9 cellular contexts compared by ENCODE assay signal in the genomic region with DNA sequence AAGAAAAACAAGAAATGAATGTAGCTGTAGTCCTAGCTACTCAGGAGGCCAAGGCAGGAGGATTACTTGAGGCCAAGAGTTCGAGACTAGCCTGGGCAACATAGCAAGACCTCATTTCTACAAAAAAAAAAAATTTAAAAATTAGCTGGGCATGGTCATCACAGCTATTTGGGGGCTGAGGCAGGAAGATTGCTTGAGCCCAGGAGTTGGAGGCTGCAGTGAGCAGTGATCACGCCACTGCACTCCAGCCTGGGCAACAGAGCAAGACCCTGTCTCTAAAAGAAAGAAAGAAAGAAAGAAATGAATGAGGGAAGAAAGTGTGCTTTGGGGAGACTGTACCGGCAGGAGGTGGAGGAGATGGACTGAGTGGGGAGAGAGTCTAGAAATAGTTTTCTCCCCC. TPM values are rescaled to one million over a fixed set of nuclear protein-coding genes. Genes with fewer than 3 reads are reported as not detected.
DNase-seq lines count a peak whose midpoint lies in the region; ATAC-seq and TF ChIP-seq lines count a peak whose summit lies in the region.
"Not testable (repeated sequence)": the region's sequence is repeated elsewhere in the genome, so short reads cannot be mapped to it uniquely, and the experiment has no call there.
"Had no signal": no experiment of that assay in that cellular context is flagged by ENCODE, and none has a peak within 500 bp of the region (broad histone marks: within the 10 kb centered on the region; RNA-seq: fewer than 3 reads in every experiment).

No MANE protein-coding gene starts in this region.

- H3K4me1 ChIP-seq in BLaER1 (peaks cover 43% of the 10 kb centered on the region), Loucy (ENCODE audit: insufficient read depth, low read length, poor library complexity, severe bottlenecking) (peaks cover 22% of the 10 kb centered on the region), ascending aorta (peaks cover 2 to 20% of the 10 kb centered on the region in 2 donors), suprapubic skin (peaks cover 32% of the 10 kb centered on the region)
- not testable (repeated sequence) for H3K4me1 ChIP-seq in right lobe of liver

- peak overlapping the region; percentile 91 for H3K27ac Mint-ChIP-seq in T-helper 2 cell treated with Interferon-gamma antibody and Interleukin-4, amounts not matched to agents 5 μg/mL and 100 μg/mL, for 36 hours
- H3K27ac Mint-ChIP-seq in endothelial cell (ENCODE audit: unreplicated experiment) (peak overlapping the region; percentile 86), osteocyte (ENCODE audit: unreplicated experiment) (peak overlapping the region; percentile 97)

- not testable (repeated sequence) for H3K36me3 ChIP-seq in BLaER1; Loucy (ENCODE audit: insufficient read depth, low read length); ascending aorta; right lobe of liver; suprapubic skin

- H3K9me2 ChIP-seq in Loucy (replicated peaks; ENCODE audit: low read depth, low read length), result not testable (repeated sequence)

- intact Hi-C loops in ascending aorta (cut with DNase I); right lobe of liver (cut with DNase I): not testable (repeated sequence)

- peak overlapping the region; percentile 81 for H3K27ac ChIP-seq in BLaER1
- peak overlapping the region; percentile 66 to 77 for H3K27ac ChIP-seq in ascending aorta
- peak overlapping the region in 2 of 3 donors; percentile 37 to 76 for H3K27ac ChIP-seq in right lobe of liver
- peak overlapping the region; percentile 92 for H3K27ac ChIP-seq in suprapubic skin

- TF ChIP-seq POLR2A in right lobe of liver (IDR thresholded peaks at IDR 0.05); suprapubic skin (IDR thresholded peaks at IDR 0.05): not testable (repeated sequence)

- H3K4me3 ChIP-seq in BLaER1 (peak overlapping the region; percentile 49), suprapubic skin (peak overlapping the region; percentile 28)
- H3K4me3 ChIP-seq in Loucy (ENCODE audit: low read length, poor library complexity, severe bottlenecking); ascending aorta; right lobe of liver: not testable (repeated sequence)

- not testable (repeated sequence) for DNase-seq in T-helper 2 cell treated with Interferon-gamma antibody and Interleukin-4, amounts not matched to agents 5 μg/mL and 100 μg/mL, for 36 hours (ENCODE audit: low spot score); ascending aorta (ENCODE audit: low spot score in 2 of 2); endothelial cell (ENCODE audit: low spot score); right lobe of liver; osteocyte (ENCODE audit: extremely low spot score, unreplicated experiment); suprapubic skin (ENCODE audit: low spot score in 2 of 2)

- not testable (repeated sequence) for TF ChIP-seq CTCF in Loucy (conservative IDR thresholded peaks at IDR 0.05; ENCODE audit: low read length); ascending aorta (IDR thresholded peaks at IDR 0.05); endothelial cell (IDR thresholded peaks at IDR 0.05; ENCODE audit: unreplicated experiment); right lobe of liver (IDR thresholded peaks at IDR 0.05); osteocyte (IDR thresholded peaks at IDR 0.05); suprapubic skin (IDR thresholded peaks at IDR 0.05)

- H3K4me2 ChIP-seq in BLaER1, result peak overlapping the region; percentile 80
- H3K4me2 ChIP-seq in Loucy (ENCODE audit: low read depth, low read length, poor library complexity, severe bottlenecking), result peak overlapping the region; percentile 64

- H3K9me3 Mint-ChIP-seq in T-helper 2 cell treated with Interferon-gamma antibody and Interleukin-4, amounts not matched to agents 5 μg/mL and 100 μg/mL, for 36 hours; endothelial cell (ENCODE audit: unreplicated experiment); osteocyte (ENCODE audit: unreplicated experiment): not testable (repeated sequence)

- H4K20me1 ChIP-seq in BLaER1; Loucy (ENCODE audit: insufficient read depth, low read length, poor library complexity, severe bottlenecking): not testable (repeated sequence)

- 69% methylated on average over 3 of the region's 3 CpGs for WGBS in right lobe of liver (ENCODE audit: insufficient coverage, low coverage, low lambda C conversion rate, missing lambda C conversion rate)
- WGBS in suprapubic skin, result 73% methylated on average over 3 of the region's 3 CpGs

- H3K9me3 ChIP-seq in BLaER1; Loucy (ENCODE audit: insufficient read depth, low read depth, low read length); ascending aorta; right lobe of liver; suprapubic skin: not testable (repeated sequence)

- peak overlapping the region; percentile 97; the same call in 1 of the 2 replicates for H2AFZ ChIP-seq in Loucy (ENCODE audit: low read length)

- not testable (repeated sequence) for ATAC-seq in right lobe of liver

- not testable (repeated sequence) for H3K27me3 Mint-ChIP-seq in T-helper 2 cell treated with Interferon-gamma antibody and Interleukin-4, amounts not matched to agents 5 μg/mL and 100 μg/mL, for 36 hours (ENCODE audit: low read depth); endothelial cell (ENCODE audit: unreplicated experiment); osteocyte (ENCODE audit: unreplicated experiment)

- peak overlapping the region; percentile 77 for H3K4me3 Mint-ChIP-seq in T-helper 2 cell treated with Interferon-gamma antibody and Interleukin-4, amounts not matched to agents 5 μg/mL and 100 μg/mL, for 36 hours
- not testable (repeated sequence) for H3K4me3 Mint-ChIP-seq in endothelial cell (ENCODE audit: unreplicated experiment); osteocyte (ENCODE audit: unreplicated experiment)

- not testable (repeated sequence) for H3K27me3 ChIP-seq in BLaER1; Loucy (ENCODE audit: insufficient read depth, low read length, poor library complexity, severe bottlenecking); ascending aorta; right lobe of liver; suprapubic skin

- H3K36me3 Mint-ChIP-seq in T-helper 2 cell treated with Interferon-gamma antibody and Interleukin-4, amounts not matched to agents 5 μg/mL and 100 μg/mL, for 36 hours (ENCODE audit: low read depth); endothelial cell (ENCODE audit: low read depth, unreplicated experiment); osteocyte (ENCODE audit: unreplicated experiment): not testable (repeated sequence)

- H3K79me2 ChIP-seq in Loucy (ENCODE audit: insufficient read depth, low read length), result not testable (repeated sequence)

- not testable (repeated sequence) for TF ChIP-seq EP300 in suprapubic skin (IDR thresholded peaks at IDR 0.05)

- H3K4me1 Mint-ChIP-seq in T-helper 2 cell treated with Interferon-gamma antibody and Interleukin-4, amounts not matched to agents 5 μg/mL and 100 μg/mL, for 36 hours (ENCODE audit: low read depth), result peaks cover 19% of the 10 kb centered on the region
- peaks cover 27% of the 10 kb centered on the region for H3K4me1 Mint-ChIP-seq in endothelial cell (ENCODE audit: unreplicated experiment)
- peaks cover 36% of the 10 kb centered on the region for H3K4me1 Mint-ChIP-seq in osteocyte (ENCODE audit: unreplicated experiment)

- H3F3A ChIP-seq in Loucy (ENCODE audit: low read depth), result not testable (repeated sequence)

- H3K9ac ChIP-seq in BLaER1 (peak overlapping the region; percentile 65), Loucy (ENCODE audit: low read depth, low read length, poor library complexity, severe bottlenecking) (peak overlapping the region; percentile 60)

RNA-seq across cellular contexts. Expression of a gene that starts 5.0 kb away (rescaled TPM):
- total RNA-seq in ascending aorta, result 83.0 TPM
- total RNA-seq in endothelial cell (ENCODE audit: unreplicated experiment), result 136 TPM
- 10 to 100 TPM; 43.5 to 69.1 (median 58.4) TPM for total RNA-seq in right lobe of liver
- total RNA-seq in osteocyte, result 151 and 154 TPM in 2 replicates
- 10 to 100 TPM; 47.4 to 67.6 (median 65.8) TPM for total RNA-seq in suprapubic skin

RNA-seq across cellular contexts. Expression of a gene that starts 45.7 kb away (rescaled TPM):
- total RNA-seq in ascending aorta (not detected), endothelial cell (ENCODE audit: unreplicated experiment) (15.6 TPM), right lobe of liver (1 to 10 TPM; 1.2 to 2.6 (median 1.2) TPM), osteocyte (0.31 and 0.89 TPM in 2 replicates), suprapubic skin (under 1 TPM in 2 of 4 donors, not detected in 2; 0.42 to 0.95 TPM)
- total RNA-seq: CD4-positive, alpha-beta memory T cell had no signal
